ENCODE assay signal across 26 cellular contexts in genomic region chr9:118606669-118607068, GRCh38.
"Had no signal": no experiment of that assay in that cellular context is flagged by ENCODE, and none has a peak within 500 bp of the region (broad histone marks: within the 10 kb centered on the region; RNA-seq: fewer than 3 reads in every experiment).

No MANE protein-coding gene starts in this region.

- H2AFZ ChIP-seq: parathyroid adenoma had no signal

- H3K4me3 ChIP-seq: colonic mucosa, esophagus muscularis mucosa, heart right ventricle, lower lobe of right lung, testis, tibial artery had no signal

- H3K27ac ChIP-seq: colonic mucosa, esophagus muscularis mucosa, foreskin keratinocyte, heart right ventricle, lower lobe of right lung, parathyroid adenoma, testis, tibial artery had no signal

- H3K4me3 Mint-ChIP-seq: dendritic cell treated with granulocyte-macrophage colony-stimulating factor and Interleukin-4, amounts not matched to agents 40 ng/mL and 50 ng/mL, for 4 days; endodermal cell; naive thymus-derived CD8-positive, alpha-beta T cell; stimulated activated memory B cell treated with anti-CD40 and anti-IgM and Interleukin-4, amounts not matched to agents 10 μg/mL and 1 μg/mL and 100 μg/mL, for 72 hours; type B pancreatic cell had no signal

- H3K4me1 Mint-ChIP-seq: naive thymus-derived CD8-positive, alpha-beta T cell; stimulated activated memory B cell treated with anti-CD40 and anti-IgM and Interleukin-4, amounts not matched to agents 10 μg/mL and 1 μg/mL and 100 μg/mL, for 72 hours had no signal

- H3K36me3 Mint-ChIP-seq: naive thymus-derived CD8-positive, alpha-beta T cell; stimulated activated memory B cell treated with anti-CD40 and anti-IgM and Interleukin-4, amounts not matched to agents 10 μg/mL and 1 μg/mL and 100 μg/mL, for 72 hours; type B pancreatic cell had no signal

- FAIRE-seq: endothelial cell of umbilical vein had no signal

- H3K4me1 ChIP-seq: colonic mucosa, esophagus muscularis mucosa, foreskin keratinocyte, heart right ventricle, lower lobe of right lung, parathyroid adenoma, testis had no signal

- H3K9me3 Mint-ChIP-seq: dendritic cell treated with granulocyte-macrophage colony-stimulating factor and Interleukin-4, amounts not matched to agents 40 ng/mL and 50 ng/mL, for 4 days; stimulated activated memory B cell treated with anti-CD40 and anti-IgM and Interleukin-4, amounts not matched to agents 10 μg/mL and 1 μg/mL and 100 μg/mL, for 72 hours; type B pancreatic cell had no signal

- ATAC-seq: foreskin keratinocyte; heart right ventricle; left colon; left ventricle myocardium superior; lower lobe of right lung; naive thymus-derived CD8-positive, alpha-beta T cell; sciatic nerve; stimulated activated memory B cell treated with anti-CD40 and anti-IgM and Interleukin-4, amounts not matched to agents 10 μg/mL and 1 μg/mL and 100 μg/mL, for 72 hours; stimulated activated naive CD8-positive, alpha-beta T cell treated with anti-CD3 and anti-CD28 coated beads, Interleukin-15, Interleukin-2, amounts not matched to agents 100 U/mL and 50 U/mL, for 24 hours had no signal

- H3K36me3 ChIP-seq: colonic mucosa, esophagus muscularis mucosa, heart right ventricle, lower lobe of right lung, tibial artery had no signal

- H3K9ac ChIP-seq: parathyroid adenoma had no signal

- H3K27me3 Mint-ChIP-seq: dendritic cell treated with granulocyte-macrophage colony-stimulating factor and Interleukin-4, amounts not matched to agents 40 ng/mL and 50 ng/mL, for 4 days; progenitor cell of endocrine pancreas; stimulated activated memory B cell treated with anti-CD40 and anti-IgM and Interleukin-4, amounts not matched to agents 10 μg/mL and 1 μg/mL and 100 μg/mL, for 72 hours; type B pancreatic cell had no signal

- H3K27me3 ChIP-seq: colonic mucosa, esophagus muscularis mucosa, foreskin keratinocyte, testis, tibial artery had no signal

- H3K9me3 ChIP-seq: colonic mucosa, esophagus muscularis mucosa, lower lobe of right lung, testis, tibial artery had no signal

- DNase-seq: colonic mucosa; effector CD8-positive, alpha-beta T cell; endodermal cell; foreskin keratinocyte; glutamatergic neuron; heart right ventricle; hippocampal formation; islet precursor cell; kidney glomerular epithelial cell; left colon; left ventricle myocardium superior; lower lobe of right lung; naive thymus-derived CD8-positive, alpha-beta T cell; stimulated activated CD4-positive, alpha-beta T cell treated with anti-CD3 and anti-CD28 coated beads, Interleukin-4, amount 100 ng/mL, for 4 hours; stimulated activated naive CD8-positive, alpha-beta T cell treated with anti-CD3 and anti-CD28 coated beads, Interleukin-15, Interleukin-2, amounts not matched to agents 100 U/mL and 50 U/mL, for 24 hours; substantia nigra; testis; tibial artery had no signal

- H3K27ac Mint-ChIP-seq: dendritic cell treated with granulocyte-macrophage colony-stimulating factor and Interleukin-4, amounts not matched to agents 40 ng/mL and 50 ng/mL, for 4 days; endodermal cell; naive thymus-derived CD8-positive, alpha-beta T cell; progenitor cell of endocrine pancreas; stimulated activated memory B cell treated with anti-CD40 and anti-IgM and Interleukin-4, amounts not matched to agents 10 μg/mL and 1 μg/mL and 100 μg/mL, for 72 hours; type B pancreatic cell had no signal
